In the genomic region with DNA sequence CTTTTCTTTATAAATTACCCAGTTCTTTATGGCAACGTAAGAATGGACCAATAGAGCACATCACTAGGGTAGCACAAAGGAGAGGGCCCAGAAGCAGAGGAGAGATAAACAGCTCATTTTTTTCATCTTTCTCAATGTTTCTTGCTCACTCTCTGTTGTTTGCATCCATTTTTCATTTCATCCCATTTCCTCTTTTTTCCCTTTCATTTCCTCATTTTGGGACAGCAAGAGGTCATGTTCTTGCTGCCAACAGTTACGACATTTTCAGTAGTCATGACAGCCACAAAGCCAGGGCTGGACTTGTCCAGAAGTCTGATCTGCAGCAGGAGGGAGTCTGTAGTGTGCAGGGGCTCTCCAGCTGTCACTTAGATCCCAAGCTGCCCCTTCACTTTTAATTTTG, we compare ENCODE assay signal across 10 cellular contexts. TPM values are rescaled to one million over a fixed set of nuclear protein-coding genes. Genes with fewer than 3 reads are reported as not detected.
DNase-seq lines count a peak whose midpoint lies in the region; ATAC-seq and TF ChIP-seq lines count a peak whose summit lies in the region.
"Had no signal": no experiment of that assay in that cellular context is flagged by ENCODE, and none has a peak within 500 bp of the region (broad histone marks: within the 10 kb centered on the region; RNA-seq: fewer than 3 reads in every experiment).

No MANE protein-coding gene starts in this region.

- dilution Hi-C loops in mammary epithelial cell (cut with HindIII; ENCODE audit: low sequenced_read_pairs) = no loop called here

- no peak overlapping the region for H2AFZ ChIP-seq in mammary epithelial cell (ENCODE audit: low read depth, low read length)
- H2AFZ ChIP-seq in OCI-LY3 (ENCODE audit: low read depth, low read length) = no peak overlapping the region

- in situ Hi-C loops in mammary epithelial cell (cut with MboI; ENCODE audit: low sequenced_read_pairs in 2 of 2) = no loop called here

- DNase-seq in MCF 10A (ENCODE audit: unreplicated experiment) = no peak
- DNase-seq in mammary epithelial cell = no peak
- peak; percentile 50 to 77 (median 68) for DNase-seq in right cardiac atrium
- no peak for DNase-seq in upper lobe of right lung
- no peak for DNase-seq in NCI-H1436 treated with DMSO at 0.1 percent for 48 hours (lab: John Stamatoyannopoulos, UW)
- no peak for DNase-seq in coronary artery (ENCODE audit: low spot score)
- no peak for DNase-seq in glutamatergic neuron
- DNase-seq: 8988T had no signal

- H3K27ac Mint-ChIP-seq in MCF 10A (ENCODE audit: low read depth, unreplicated experiment) (peak overlapping the region; percentile 3), glutamatergic neuron (ENCODE audit: unreplicated experiment) (no peak overlapping the region)

- H3K79me2 ChIP-seq in mammary epithelial cell (ENCODE audit: insufficient read depth, low read length) (no peaks in the 10 kb centered on the region), OCI-LY3 (ENCODE audit: low read length) (no peaks in the 10 kb centered on the region)

- POLR2A ChIA-PET in MCF 10A (lab: Yijun Ruan, JAX) = no interaction called here

- 68% methylated on average over 2 of the region's 2 CpGs for WGBS in mammary epithelial cell (ENCODE audit: low coverage, missing lambda C conversion rate)
- 54% methylated on average over 2 of the region's 2 CpGs for WGBS in right cardiac atrium

- H3K4me1 Mint-ChIP-seq in MCF 10A (ENCODE audit: insufficient read depth, unreplicated experiment) = peaks cover 7% of the 10 kb centered on the region
- H3K4me1 Mint-ChIP-seq in glutamatergic neuron (ENCODE audit: low read depth, unreplicated experiment) = no peaks in the 10 kb centered on the region

- CTCF ChIA-PET in MCF 10A (lab: Yijun Ruan, JAX) = no interaction called here
- CTCF ChIA-PET in mammary epithelial cell (lab: Charles Lee; ENCODE audit: low non-redundant PET) = no interaction called here

- H3K4me2 ChIP-seq in mammary epithelial cell (ENCODE audit: insufficient read depth, low read depth, low read length) = no peak overlapping the region
- H3K4me2 ChIP-seq in OCI-LY3 (ENCODE audit: low read length) = peak overlapping the region; percentile 41; the same call in 1 of the 2 replicates

- H3K27me3 ChIP-seq in mammary epithelial cell (ENCODE audit: insufficient read depth, low read length) (no peaks in the 10 kb centered on the region), OCI-LY3 (ENCODE audit: low read depth, low read length) (no peaks in the 10 kb centered on the region), right cardiac atrium (ENCODE audit: control insufficient read depth, insufficient read depth) (no peaks in the 10 kb centered on the region), upper lobe of right lung (no peaks in the 10 kb centered on the region)

- no peaks in the 10 kb centered on the region for H3K36me3 ChIP-seq in mammary epithelial cell (ENCODE audit: insufficient read depth, low read length)
- no peaks in the 10 kb centered on the region for H3K36me3 ChIP-seq in OCI-LY3 (replicated peaks; ENCODE audit: low read depth, low read length)
- no peaks in the 10 kb centered on the region for H3K36me3 ChIP-seq in upper lobe of right lung

- H3K9ac ChIP-seq in mammary epithelial cell (ENCODE audit: insufficient read depth, low read length) (no peak overlapping the region), OCI-LY3 (ENCODE audit: low read length) (no peak overlapping the region)

- intact Hi-C loops in MCF 10A (cut with micrococcal nuclease) = no loop called here
- intact Hi-C loops in mammary epithelial cell (cut with micrococcal nuclease) = no loop called here
- intact Hi-C loops in right cardiac atrium (cut with DNase I) = no loop called here
- intact Hi-C loops in upper lobe of right lung (cut with DNase I) = no loop called here

- BruUV-seq in MCF 10A (replicated peaks; lab: Mats Ljungman, UMichigan) = no TSS peak
- no TSS peak for BruUV-seq in mammary epithelial cell (replicated peaks; lab: Mats Ljungman, UMichigan)

- peaks cover 20% of the 10 kb centered on the region for H3K9me3 Mint-ChIP-seq in MCF 10A (ENCODE audit: unreplicated experiment)
- H3K9me3 Mint-ChIP-seq in glutamatergic neuron (ENCODE audit: unreplicated experiment) = peaks cover 5% of the 10 kb centered on the region

- no peak overlapping the region for H3K27ac ChIP-seq in mammary epithelial cell (ENCODE audit: insufficient read depth, low read depth, low read length)
- peak overlapping the region; percentile 29; the same call in 1 of the 2 replicates for H3K27ac ChIP-seq in OCI-LY3 (ENCODE audit: low read length)
- H3K27ac ChIP-seq in right cardiac atrium (ENCODE audit: low read length) = peak overlapping the region; percentile 40
- peak overlapping the region; percentile 63 for H3K27ac ChIP-seq in upper lobe of right lung
- peak overlapping the region in 1 of 2 donors; percentile 69 for H3K27ac ChIP-seq in coronary artery

- no peaks in the 10 kb centered on the region for H3K27me3 Mint-ChIP-seq in MCF 10A (ENCODE audit: insufficient read depth, unreplicated experiment)
- peaks cover 1% of the 10 kb centered on the region for H3K27me3 Mint-ChIP-seq in glutamatergic neuron (ENCODE audit: unreplicated experiment)

- H3K36me3 Mint-ChIP-seq in MCF 10A (ENCODE audit: insufficient read depth, unreplicated experiment) (peaks cover 22% of the 10 kb centered on the region), glutamatergic neuron (ENCODE audit: unreplicated experiment) (peaks cover 14% of the 10 kb centered on the region)

- TF ChIP-seq CTCF in MCF 10A (IDR thresholded peaks at IDR 0.05; ENCODE audit: unreplicated experiment) (no peak), mammary epithelial cell (conservative IDR thresholded peaks at IDR 0.05 in 1 of 2, IDR thresholded peaks at IDR 0.05 in 1 of 2; ENCODE audit: extremely low read depth in 1 of 2, insufficient read depth in 1 of 2, low read depth in 1 of 2, low read length in 2 of 2) (no peak), OCI-LY3 (IDR thresholded peaks at IDR 0.05; ENCODE audit: low read depth, low read length) (no peak), upper lobe of right lung (IDR thresholded peaks at IDR 0.05) (no peak), coronary artery (IDR thresholded peaks at IDR 0.05) (no peak), glutamatergic neuron (IDR thresholded peaks at IDR 0.05; ENCODE audit: partially characterized antibody, unreplicated experiment) (no peak)

- ATAC-seq in right cardiac atrium (peak; percentile 88 to 92), upper lobe of right lung (peak; percentile 83)
- ATAC-seq: SK-N-SH treated with all-trans-retinoic acid at 6 μM for 48 hours had no signal

- H3K4me3 Mint-ChIP-seq in MCF 10A (ENCODE audit: unreplicated experiment) = no peak overlapping the region
- H3K4me3 Mint-ChIP-seq in glutamatergic neuron (ENCODE audit: unreplicated experiment) = no peak overlapping the region

- peaks cover 10% of the 10 kb centered on the region for H3K9me3 ChIP-seq in mammary epithelial cell (replicated peaks; ENCODE audit: insufficient read depth, low read length)
- H3K9me3 ChIP-seq in OCI-LY3 (ENCODE audit: insufficient read depth, low read length) = peaks cover 6% of the 10 kb centered on the region
- no peaks in the 10 kb centered on the region for H3K9me3 ChIP-seq in right cardiac atrium (ENCODE audit: control insufficient read depth, low read length)
- H3K9me3 ChIP-seq in upper lobe of right lung = no peaks in the 10 kb centered on the region

- H3K4me1 ChIP-seq in mammary epithelial cell (ENCODE audit: insufficient read depth, low read length) = peaks cover 2% of the 10 kb centered on the region
- peaks cover 20% of the 10 kb centered on the region for H3K4me1 ChIP-seq in OCI-LY3 (ENCODE audit: low read length)
- H3K4me1 ChIP-seq in right cardiac atrium (ENCODE audit: control insufficient read depth, insufficient read depth, low read length) = no peaks in the 10 kb centered on the region
- H3K4me1 ChIP-seq in upper lobe of right lung = peaks cover 8% of the 10 kb centered on the region

- H3K4me3 ChIP-seq in mammary epithelial cell (replicated peaks in 1 of 3; ENCODE audit: insufficient read depth in 1 of 3, low read depth in 2 of 3, low read length in 3 of 3) (no peak overlapping the region), OCI-LY3 (ENCODE audit: low read length) (no peak overlapping the region), right cardiac atrium (ENCODE audit: low read length) (no peak overlapping the region), upper lobe of right lung (no peak overlapping the region), coronary artery (no peak overlapping the region)

- H4K20me1 ChIP-seq in mammary epithelial cell (ENCODE audit: insufficient read depth, low read length) (no peaks in the 10 kb centered on the region), OCI-LY3 (ENCODE audit: insufficient read depth, low read length) (no peaks in the 10 kb centered on the region)

RNA-seq across cellular contexts. Expression of a gene that starts 52.7 kb away (rescaled TPM):
- 37.2 and 53.3 TPM in 2 replicates for total RNA-seq in MCF 10A (2022)
- 100 to 1,000 TPM in 1 of 2 donors, 10 to 100 TPM in 1; 13.8 to 317 TPM for total RNA-seq in mammary epithelial cell
- 4.1 TPM for polyA plus RNA-seq in mammary epithelial cell
- polyA minus RNA-seq in mammary epithelial cell = 7.2 TPM
- 100 to 1,000 TPM in 1 of 4 donors, 10 to 100 TPM in 3; 43.7 to 142 (median 53.4) TPM for total RNA-seq in right cardiac atrium
- 10.1 TPM for polyA plus RNA-seq in right cardiac atrium
- total RNA-seq in upper lobe of right lung = 69.4 TPM
- total RNA-seq in glutamatergic neuron (ENCODE audit: unreplicated experiment) = 3.4 TPM

Comparison
In these comparisons a context has a peak if more than half of its experiments do, and no peak if none do; other contexts are left out.
1. DNase-seq: peak in right cardiac atrium (3 of 3); none in MCF 10A (single experiment), mammary epithelial cell (single experiment), upper lobe of right lung (single experiment), NCI-H1436 treated with DMSO at 0.1 percent for 48 hours (single experiment), coronary artery (single experiment) and glutamatergic neuron (single experiment).